1 cellular context compared by ENCODE assay signal in genomic region chr2:215161301-215161829, GRCh38.
TF ChIP-seq lines count a peak whose summit lies in the region.

No MANE protein-coding gene starts in this region.

TF ChIP-seq in HepG2, 621 proteins besides CTCF, POLR2A, EP300 and RAD21:
- TF ChIP-seq ZNF451 (CRISPR knock-in tag; IDR thresholded peaks at IDR 0.05) (no peak), HOXA3 (CRISPR knock-in tag; IDR thresholded peaks at IDR 0.05) (no peak), TEF (CRISPR knock-in tag; IDR thresholded peaks at IDR 0.05) (no peak), TBX2 (CRISPR knock-in tag; IDR thresholded peaks at IDR 0.05; ENCODE audit: borderline replicate concordance) (no peak), KLF11 (CRISPR knock-in tag; IDR thresholded peaks at IDR 0.05) (no peak)
